Comparison of ENCODE assay signal across 16 cellular contexts in genomic region chr11:116452447-116452846, GRCh38.
DNase-seq lines count a peak whose midpoint lies in the region; TF ChIP-seq lines count a peak whose summit lies in the region.
"Had no signal": no experiment of that assay in that cellular context is flagged by ENCODE, and none has a peak within 500 bp of the region (broad histone marks: within the 10 kb centered on the region; RNA-seq: fewer than 3 reads in every experiment).

No MANE protein-coding gene starts in this region.

- peak overlapping the region; percentile 28 for H3K27ac Mint-ChIP-seq in glutamatergic neuron (ENCODE audit: unreplicated experiment)
- H3K27ac Mint-ChIP-seq: CD4-positive, alpha-beta T cell; GM23338 had no signal

- peaks cover 14% of the 10 kb centered on the region for H3K4me1 ChIP-seq in BE2C

- H3K4me1 Mint-ChIP-seq in glutamatergic neuron (ENCODE audit: low read depth, unreplicated experiment): peaks cover 31% of the 10 kb centered on the region

- H3K36me3 ChIP-seq in BE2C (no peaks in the 10 kb centered on the region), WERI-Rb-1 (no peaks in the 10 kb centered on the region)

- H3K27me3 Mint-ChIP-seq in glutamatergic neuron (ENCODE audit: unreplicated experiment): peaks cover 7% of the 10 kb centered on the region

- H3K9me3 Mint-ChIP-seq in glutamatergic neuron (ENCODE audit: unreplicated experiment): peaks cover 10% of the 10 kb centered on the region

- H3K27me3 ChIP-seq in BE2C: no peaks in the 10 kb centered on the region
- H3K27me3 ChIP-seq in WERI-Rb-1 (ENCODE audit: insufficient read depth, low read depth, severe bottlenecking): no peaks in the 10 kb centered on the region

- H3K4me3 Mint-ChIP-seq in glutamatergic neuron (ENCODE audit: unreplicated experiment): no peak overlapping the region
- H3K4me3 Mint-ChIP-seq: CD4-positive, alpha-beta T cell; GM23338; IgD-negative memory B cell had no signal

- peak; percentile 34 for DNase-seq in BE2C
- peak; percentile 31 for DNase-seq in NCI-H1092 (lab: John Stamatoyannopoulos, UW)
- no peak for DNase-seq in WERI-Rb-1
- no peak for DNase-seq in glutamatergic neuron
- no peak for DNase-seq in GM10248 (ENCODE audit: extremely low spot score)
- DNase-seq in EL: no peak
- DNase-seq in HCEC 1CT: no peak
- DNase-seq: ACHN; Caco-2; CD4-positive, alpha-beta T cell; GDM1; H7; KBM-7 had no signal

- H3K4me3 ChIP-seq in BE2C (ENCODE audit: low read depth, low read length) (no peak overlapping the region), WERI-Rb-1 (ENCODE audit: low read depth, low read length) (no peak overlapping the region)
- H3K4me3 ChIP-seq: GM23338 had no signal

- peaks cover 14% of the 10 kb centered on the region for H3K36me3 Mint-ChIP-seq in glutamatergic neuron (ENCODE audit: unreplicated experiment)

- no peaks in the 10 kb centered on the region; the same call in 1 of the 2 replicates for H3K9me3 ChIP-seq in BE2C
- H3K9me3 ChIP-seq in WERI-Rb-1 (ENCODE audit: severe bottlenecking): peaks cover 23% of the 10 kb centered on the region

- TF ChIP-seq CTCF in BE2C (IDR thresholded peaks at IDR 0.05; ENCODE audit: low read depth, low read length) (no peak), WERI-Rb-1 (IDR thresholded peaks at IDR 0.05; ENCODE audit: low read depth, low read length) (no peak), glutamatergic neuron (IDR thresholded peaks at IDR 0.05; ENCODE audit: partially characterized antibody, unreplicated experiment) (no peak), GM10248 (IDR thresholded peaks at IDR 0.05; ENCODE audit: control extremely low read depth, extremely low read depth, low read depth, missing control alignments) (no peak)

- POLR2A ChIA-PET in GM10248 (lab: Yijun Ruan, JAX): no interaction called here

- CTCF ChIA-PET in GM10248 (lab: Yijun Ruan, JAX): interaction anchor here (2.3 to 3.2 kb wide), 2 partner anchors 189 to 239 kb away, joined by 8 to 17 read pairs; no protein-coding TSS in a partner anchor

- H3K27ac ChIP-seq in WERI-Rb-1: peak overlapping the region; percentile 56
- H3K27ac ChIP-seq: C4-2B had no signal

Comparison
In these comparisons a context has a peak if more than half of its experiments do, and no peak if none do; other contexts are left out.
1. DNase-seq: peak in BE2C (single experiment) and NCI-H1092 (single experiment); none in WERI-Rb-1 (single experiment), glutamatergic neuron (single experiment), GM10248 (single experiment), EL (single experiment) and HCEC 1CT (single experiment).